ENCODE assay signal across 1 cellular context in genomic region chr20:3818155-3819151, GRCh38.
A peak's percentile ranks its signal among the peaks of the same experiment; 100 is the strongest.
TF ChIP-seq lines count a peak whose summit lies in the region.

No MANE protein-coding gene starts in this region.

TF ChIP-seq in HepG2, 621 proteins besides CTCF, POLR2A, EP300 and RAD21 (continued from another document and continues in another):
- TF ChIP-seq ZNF276 (CRISPR knock-in tag; IDR thresholded peaks at IDR 0.05; ENCODE audit: low read depth) = no peak
- no peak for TF ChIP-seq RAD51 (IDR thresholded peaks at IDR 0.05; ENCODE audit: borderline replicate concordance)
- peak; percentile 69 for TF ChIP-seq ZNF574 (CRISPR knock-in tag; IDR thresholded peaks at IDR 0.05)
- no peak for TF ChIP-seq ZNF672 (CRISPR knock-in tag; IDR thresholded peaks at IDR 0.05)
- peak; percentile 63 for TF ChIP-seq ARID5B (CRISPR knock-in tag; IDR thresholded peaks at IDR 0.05)
- TF ChIP-seq ZBTB10 (CRISPR knock-in tag; IDR thresholded peaks at IDR 0.05; ENCODE audit: borderline replicate concordance) = no peak
- no peak for TF ChIP-seq TRIM24 (CRISPR knock-in tag; IDR thresholded peaks at IDR 0.05)
- TF ChIP-seq MATR3 (CRISPR knock-in tag; IDR thresholded peaks at IDR 0.05) = no peak
- no peak for TF ChIP-seq ATAD3A (CRISPR knock-in tag; IDR thresholded peaks at IDR 0.05)
- peak; percentile 59; the same call in 1 of the 2 replicates for TF ChIP-seq PBX2 (CRISPR knock-in tag; IDR thresholded peaks at IDR 0.05)
- TF ChIP-seq CAMTA2 (CRISPR knock-in tag; IDR thresholded peaks at IDR 0.05; ENCODE audit: borderline replicate concordance) = no peak
- TF ChIP-seq ZNF34 (CRISPR knock-in tag; IDR thresholded peaks at IDR 0.05; ENCODE audit: borderline replicate concordance) = no peak
- TF ChIP-seq HNF4G (IDR thresholded peaks at IDR 0.05; ENCODE audit: borderline replicate concordance, low read depth, low read length) = no peak
- TF ChIP-seq HNF4G (CRISPR knock-in tag; IDR thresholded peaks at IDR 0.05; ENCODE audit: borderline replicate concordance, low read depth) = no peak; the same call in 1 of the 2 replicates
- TF ChIP-seq ZNF607 (CRISPR knock-in tag; IDR thresholded peaks at IDR 0.05; ENCODE audit: borderline replicate concordance) = peak; percentile 85
- TF ChIP-seq MTF1 (CRISPR knock-in tag; IDR thresholded peaks at IDR 0.05) = no peak
- TF ChIP-seq FUBP1 (CRISPR knock-in tag; IDR thresholded peaks at IDR 0.05; ENCODE audit: borderline replicate concordance) = no peak
- TF ChIP-seq ZNF441 (CRISPR knock-in tag; IDR thresholded peaks at IDR 0.05; ENCODE audit: borderline replicate concordance) = peak; percentile 57; the same call in 1 of the 2 replicates
- no peak for TF ChIP-seq SNRNP70 (IDR thresholded peaks at IDR 0.05; ENCODE audit: low read depth, low read length)
- 0 out of 2 replicates have a peak, but pooled peaks have one; percentile 6 for TF ChIP-seq HOXD1 (CRISPR knock-in tag; IDR thresholded peaks at IDR 0.05)
- no peak for TF ChIP-seq IRX3 (CRISPR knock-in tag; IDR thresholded peaks at IDR 0.05; ENCODE audit: borderline replicate concordance, low read depth)
- TF ChIP-seq ZNF143 (CRISPR knock-in tag; IDR thresholded peaks at IDR 0.05) = peak; percentile 80
- no peak for TF ChIP-seq ZNF484 (CRISPR knock-in tag; IDR thresholded peaks at IDR 0.05; ENCODE audit: borderline replicate concordance, low read depth)
- peak; percentile 94 for TF ChIP-seq ZNF501 (CRISPR knock-in tag; IDR thresholded peaks at IDR 0.05)
- peak; percentile 89 for TF ChIP-seq ZNF556 (CRISPR knock-in tag; IDR thresholded peaks at IDR 0.05; ENCODE audit: borderline replicate concordance)
- peak; percentile 93 for TF ChIP-seq MEIS1 (CRISPR knock-in tag; IDR thresholded peaks at IDR 0.05; ENCODE audit: borderline replicate concordance)
- peak; percentile 90 for TF ChIP-seq KAT8 (CRISPR knock-in tag; IDR thresholded peaks at IDR 0.05)
- TF ChIP-seq IRF9 (CRISPR knock-in tag; IDR thresholded peaks at IDR 0.05; ENCODE audit: borderline replicate concordance) = no peak; the same call in 1 of the 2 replicates
- TF ChIP-seq ZNF337 (CRISPR knock-in tag; IDR thresholded peaks at IDR 0.05; ENCODE audit: borderline replicate concordance, low read depth) = peak; percentile 84; the same call in 1 of the 2 replicates
- no peak for TF ChIP-seq CBX2 (IDR thresholded peaks at IDR 0.05; ENCODE audit: low read depth, low read length)
- no peak for TF ChIP-seq CBX2 (CRISPR knock-in tag; IDR thresholded peaks at IDR 0.05; ENCODE audit: low read depth)
- TF ChIP-seq ZBTB34 (CRISPR knock-in tag; IDR thresholded peaks at IDR 0.05) = 0 out of 2 replicates have a peak, but pooled peaks have one; percentile 64
- peak; percentile 82; the same call in 1 of the 2 replicates for TF ChIP-seq MEIS2 (CRISPR knock-in tag; IDR thresholded peaks at IDR 0.05)
- no peak for TF ChIP-seq ZNF180 (CRISPR knock-in tag; IDR thresholded peaks at IDR 0.05; ENCODE audit: borderline replicate concordance, low read depth)
- peak; percentile 87 for TF ChIP-seq ZNF136 (CRISPR knock-in tag; IDR thresholded peaks at IDR 0.05; ENCODE audit: low read depth)
- peak; percentile 82 for TF ChIP-seq MXD4 (CRISPR knock-in tag; IDR thresholded peaks at IDR 0.05)
- TF ChIP-seq PRPF4 (IDR thresholded peaks at IDR 0.05; ENCODE audit: low read depth, low read length, poor library complexity, severe bottlenecking) = no peak
- peak; percentile 60; the same call in 1 of the 2 replicates for TF ChIP-seq NCOA2 (CRISPR knock-in tag; IDR thresholded peaks at IDR 0.05)
- no peak for TF ChIP-seq LRRFIP1 (CRISPR knock-in tag; conservative IDR thresholded peaks at IDR 0.05)
- no peak for TF ChIP-seq RBAK (CRISPR knock-in tag; IDR thresholded peaks at IDR 0.05)
- peak; percentile 92; the same call in 1 of the 2 replicates for TF ChIP-seq ZNF788 (CRISPR knock-in tag; IDR thresholded peaks at IDR 0.05; ENCODE audit: borderline replicate concordance)
- TF ChIP-seq ZNF382 (CRISPR knock-in tag; IDR thresholded peaks at IDR 0.05; ENCODE audit: borderline replicate concordance) = no peak
- peak; percentile 93; the same call in 1 of the 2 replicates for TF ChIP-seq ZNF292 (CRISPR knock-in tag; IDR thresholded peaks at IDR 0.05; ENCODE audit: borderline replicate concordance, low read depth)
